8 cellular contexts compared by ENCODE assay signal in the genomic region with DNA sequence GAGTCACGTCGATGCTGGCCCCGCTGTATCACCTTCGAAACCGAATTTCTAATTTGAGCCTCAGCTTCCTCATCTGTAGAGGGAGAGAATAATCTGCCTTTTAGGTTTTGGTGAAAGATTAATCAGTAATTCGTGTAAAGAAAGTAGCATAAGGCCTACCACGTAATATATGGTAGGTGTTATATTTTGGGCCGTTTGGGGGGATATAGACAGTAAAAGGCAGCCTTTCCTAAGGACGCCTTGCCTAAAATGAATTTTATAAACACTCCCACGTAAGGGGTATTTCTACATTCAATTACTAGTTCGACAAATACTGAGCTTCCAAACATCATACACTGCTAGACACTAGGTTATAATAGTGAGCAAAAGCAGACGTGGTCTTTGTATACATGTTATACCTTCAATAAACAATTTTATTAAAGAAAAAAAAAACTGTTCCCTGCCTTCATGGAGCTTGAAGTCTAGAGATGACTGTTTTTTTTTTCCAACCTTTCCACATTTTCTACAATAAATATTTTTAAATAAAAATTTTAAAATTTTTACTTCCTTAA. TPM values are rescaled to one million over a fixed set of nuclear protein-coding genes. Genes with fewer than 3 reads are reported as not detected.
DNase-seq lines count a peak whose midpoint lies in the region; ATAC-seq and TF ChIP-seq lines count a peak whose summit lies in the region.

No MANE protein-coding gene starts in this region.

- TF ChIP-seq CTCF in thoracic aorta (IDR thresholded peaks at IDR 0.05): no peak

- H3K9me3 ChIP-seq in thoracic aorta: no peaks in the 10 kb centered on the region

- H3K27ac ChIP-seq in layer of hippocampus (ENCODE audit: low read depth, low read length): peak overlapping the region; percentile 92
- H3K27ac ChIP-seq in thoracic aorta: peak overlapping the region; percentile 87 to 97

- no peaks in the 10 kb centered on the region for H3K9me3 Mint-ChIP-seq in activated CD4-positive, alpha-beta T cell treated with anti-CD3 and anti-CD28 coated beads, Interleukin-2, amount 10 ng/mL, durations not matched to agents 7 days and 5 days
- H3K9me3 Mint-ChIP-seq in activated naive CD8-positive, alpha-beta T cell treated with anti-CD3 and anti-CD28 coated beads, Interleukin-2, amount 10 ng/mL, durations not matched to agents 7 days and 5 days: no peaks in the 10 kb centered on the region

- H3K36me3 Mint-ChIP-seq in activated CD4-positive, alpha-beta T cell treated with anti-CD3 and anti-CD28 coated beads, Interleukin-2, amount 10 ng/mL, durations not matched to agents 7 days and 5 days (ENCODE audit: low read depth): peaks cover 35% of the 10 kb centered on the region
- peaks cover 31% of the 10 kb centered on the region for H3K36me3 Mint-ChIP-seq in activated naive CD8-positive, alpha-beta T cell treated with anti-CD3 and anti-CD28 coated beads, Interleukin-2, amount 10 ng/mL, durations not matched to agents 7 days and 5 days

- H3K4me1 ChIP-seq in thoracic aorta (ENCODE audit: control insufficient read depth in 1 of 2, low read depth in 2 of 2): peaks cover 10 to 15% of the 10 kb centered on the region in 2 donors

- POLR2A ChIA-PET in activated CD4-positive, alpha-beta T cell treated with anti-CD3 and anti-CD28 coated beads, Interleukin-2, amount 10 ng/mL, durations not matched to agents 7 days and 5 days (lab: Charles Lee): interaction anchor here (0.7 kb wide), 1 partner anchor 19 kb away, joined by 13 read pairs; no protein-coding TSS in a partner anchor
- POLR2A ChIA-PET in activated naive CD8-positive, alpha-beta T cell treated with anti-CD3 and anti-CD28 coated beads, Interleukin-2, amount 10 ng/mL, durations not matched to agents 7 days and 5 days (lab: Charles Lee): interaction anchor here (0.7 to 3.6 kb wide), 13 partner anchors 11 to 429 kb away, joined by 3 to 32 read pairs (median 4); a partner anchor contains a TSS

- H3K36me3 ChIP-seq in thoracic aorta: peaks cover 7% of the 10 kb centered on the region

- peak overlapping the region; percentile 98 for H3K27ac Mint-ChIP-seq in activated CD4-positive, alpha-beta T cell treated with anti-CD3 and anti-CD28 coated beads, Interleukin-2, amount 10 ng/mL, durations not matched to agents 7 days and 5 days
- H3K27ac Mint-ChIP-seq in activated naive CD8-positive, alpha-beta T cell treated with anti-CD3 and anti-CD28 coated beads, Interleukin-2, amount 10 ng/mL, durations not matched to agents 7 days and 5 days: peak overlapping the region; percentile 99

- H3K4me3 Mint-ChIP-seq in activated CD4-positive, alpha-beta T cell treated with anti-CD3 and anti-CD28 coated beads, Interleukin-2, amount 10 ng/mL, durations not matched to agents 7 days and 5 days: peak overlapping the region; percentile 99
- H3K4me3 Mint-ChIP-seq in activated naive CD8-positive, alpha-beta T cell treated with anti-CD3 and anti-CD28 coated beads, Interleukin-2, amount 10 ng/mL, durations not matched to agents 7 days and 5 days: peak overlapping the region; percentile 97

- H3K27me3 ChIP-seq in layer of hippocampus (ENCODE audit: control insufficient read depth, insufficient read depth, low read length) (no peaks in the 10 kb centered on the region), thoracic aorta (replicated peaks; ENCODE audit: insufficient read depth) (no peaks in the 10 kb centered on the region)

- DNase-seq in activated CD4-positive, alpha-beta T cell treated with anti-CD3 and anti-CD28 coated beads, Interleukin-2, amount 10 ng/mL, durations not matched to agents 7 days and 5 days: no peak
- no peak for DNase-seq in activated CD4-positive, alpha-beta T cell treated with anti-CD3 and anti-CD28 coated beads, Interleukin-2, amount 50 U/mL, for 4 hours
- DNase-seq in activated naive CD8-positive, alpha-beta T cell treated with anti-CD3 and anti-CD28 coated beads, Interleukin-2, amount 10 ng/mL, durations not matched to agents 7 days and 5 days: no peak
- no peak for DNase-seq in thoracic aorta (ENCODE audit: low spot score)
- DNase-seq in glomerular visceral epithelial cell (ENCODE audit: extremely low spot score): no peak
- no peak for DNase-seq in left lobe of liver (ENCODE audit: low spot score)

- no peaks in the 10 kb centered on the region for H3K27me3 Mint-ChIP-seq in activated CD4-positive, alpha-beta T cell treated with anti-CD3 and anti-CD28 coated beads, Interleukin-2, amount 10 ng/mL, durations not matched to agents 7 days and 5 days
- no peaks in the 10 kb centered on the region for H3K27me3 Mint-ChIP-seq in activated naive CD8-positive, alpha-beta T cell treated with anti-CD3 and anti-CD28 coated beads, Interleukin-2, amount 10 ng/mL, durations not matched to agents 7 days and 5 days

- ATAC-seq in activated naive CD8-positive, alpha-beta T cell treated with anti-CD3 and anti-CD28 coated beads, Interleukin-2, amount 10 ng/mL, durations not matched to agents 7 days and 5 days (ENCODE audit: low read depth): no peak
- ATAC-seq in thoracic aorta (ENCODE audit: insufficient number of reproducible peaks, low FRiP score, low read depth): no peak
- ATAC-seq in GM21576 (IDR thresholded peaks at IDR 0.05; ENCODE audit: unreplicated experiment): no peak
- no peak for ATAC-seq in left lobe of liver

- CTCF ChIA-PET in activated CD4-positive, alpha-beta T cell treated with anti-CD3 and anti-CD28 coated beads, Interleukin-2, amount 10 ng/mL, durations not matched to agents 7 days and 5 days (lab: Charles Lee): interaction anchor here (0.5 to 1.4 kb wide), 7 partner anchors 21 to 545 kb away, joined by 3 to 6 read pairs (median 3); no protein-coding TSS in a partner anchor

- H3K4me3 ChIP-seq in thoracic aorta: peak overlapping the region; percentile 100

- H3K4me1 Mint-ChIP-seq in activated CD4-positive, alpha-beta T cell treated with anti-CD3 and anti-CD28 coated beads, Interleukin-2, amount 10 ng/mL, durations not matched to agents 7 days and 5 days: peaks cover 43% of the 10 kb centered on the region
- H3K4me1 Mint-ChIP-seq in activated naive CD8-positive, alpha-beta T cell treated with anti-CD3 and anti-CD28 coated beads, Interleukin-2, amount 10 ng/mL, durations not matched to agents 7 days and 5 days: peaks cover 35% of the 10 kb centered on the region

RNA-seq across cellular contexts. Expression of a gene that starts 0.7 kb away (rescaled TPM):
- total RNA-seq in activated CD4-positive, alpha-beta T cell treated with anti-CD3 and anti-CD28 coated beads, Interleukin-2, amount 10 ng/mL, durations not matched to agents 7 days and 5 days: 10 to 100 TPM; 29.6 to 30.6 TPM
- total RNA-seq in activated naive CD8-positive, alpha-beta T cell treated with anti-CD3 and anti-CD28 coated beads, Interleukin-2, amount 10 ng/mL, durations not matched to agents 7 days and 5 days: 10 to 100 TPM; 31.5 to 34.2 TPM
- total RNA-seq in thoracic aorta: 10 to 100 TPM; 21.5 to 38.6 TPM
- total RNA-seq in left lobe of liver: 21.4 TPM

RNA-seq across cellular contexts. Expression of a gene that starts 11.1 kb away (rescaled TPM):
- not detected for total RNA-seq in activated CD4-positive, alpha-beta T cell treated with anti-CD3 and anti-CD28 coated beads, Interleukin-2, amount 10 ng/mL, durations not matched to agents 7 days and 5 days
- total RNA-seq in activated naive CD8-positive, alpha-beta T cell treated with anti-CD3 and anti-CD28 coated beads, Interleukin-2, amount 10 ng/mL, durations not matched to agents 7 days and 5 days: not detected
- 1 to 10 TPM; 2.0 to 2.6 TPM for total RNA-seq in thoracic aorta
- total RNA-seq in left lobe of liver: 0.83 TPM

RNA-seq across cellular contexts. Expression of a gene that starts 11.5 kb away (rescaled TPM):
- 1 to 10 TPM; 1.5 to 2.7 TPM for total RNA-seq in activated CD4-positive, alpha-beta T cell treated with anti-CD3 and anti-CD28 coated beads, Interleukin-2, amount 10 ng/mL, durations not matched to agents 7 days and 5 days
- 1 to 10 TPM in 1 of 2 experiments, under 1 TPM in 1; 0.94 to 1.1 TPM for total RNA-seq in activated naive CD8-positive, alpha-beta T cell treated with anti-CD3 and anti-CD28 coated beads, Interleukin-2, amount 10 ng/mL, durations not matched to agents 7 days and 5 days
- 10 to 100 TPM in 1 of 2 donors, 1 to 10 TPM in 1; 5.7 to 11.9 TPM for total RNA-seq in thoracic aorta
- total RNA-seq in left lobe of liver: 2.5 TPM

RNA-seq across cellular contexts. Expression of a gene that starts 25.8 kb away (rescaled TPM):
- under 1 TPM; 0.32 to 0.52 TPM for total RNA-seq in activated CD4-positive, alpha-beta T cell treated with anti-CD3 and anti-CD28 coated beads, Interleukin-2, amount 10 ng/mL, durations not matched to agents 7 days and 5 days
- total RNA-seq in activated naive CD8-positive, alpha-beta T cell treated with anti-CD3 and anti-CD28 coated beads, Interleukin-2, amount 10 ng/mL, durations not matched to agents 7 days and 5 days: under 1 TPM in 1 of 2 experiments, not detected in 1; 0.22 TPM
- total RNA-seq in thoracic aorta (10 to 100 TPM; 52.2 to 59.4 TPM), left lobe of liver (52.2 TPM)

RNA-seq across cellular contexts. Expression of a gene that starts 42.5 kb away (rescaled TPM):
- total RNA-seq in activated CD4-positive, alpha-beta T cell treated with anti-CD3 and anti-CD28 coated beads, Interleukin-2, amount 10 ng/mL, durations not matched to agents 7 days and 5 days: 10 to 100 TPM; 13.9 to 16.0 TPM
- total RNA-seq in activated naive CD8-positive, alpha-beta T cell treated with anti-CD3 and anti-CD28 coated beads, Interleukin-2, amount 10 ng/mL, durations not matched to agents 7 days and 5 days: 10 to 100 TPM; 26.2 to 29.3 TPM
- total RNA-seq in thoracic aorta: 10 to 100 TPM; 37.2 to 37.4 TPM
- total RNA-seq in left lobe of liver: 41.0 TPM
